ENCODE assay signal across 1 cellular context in the genomic region with DNA sequence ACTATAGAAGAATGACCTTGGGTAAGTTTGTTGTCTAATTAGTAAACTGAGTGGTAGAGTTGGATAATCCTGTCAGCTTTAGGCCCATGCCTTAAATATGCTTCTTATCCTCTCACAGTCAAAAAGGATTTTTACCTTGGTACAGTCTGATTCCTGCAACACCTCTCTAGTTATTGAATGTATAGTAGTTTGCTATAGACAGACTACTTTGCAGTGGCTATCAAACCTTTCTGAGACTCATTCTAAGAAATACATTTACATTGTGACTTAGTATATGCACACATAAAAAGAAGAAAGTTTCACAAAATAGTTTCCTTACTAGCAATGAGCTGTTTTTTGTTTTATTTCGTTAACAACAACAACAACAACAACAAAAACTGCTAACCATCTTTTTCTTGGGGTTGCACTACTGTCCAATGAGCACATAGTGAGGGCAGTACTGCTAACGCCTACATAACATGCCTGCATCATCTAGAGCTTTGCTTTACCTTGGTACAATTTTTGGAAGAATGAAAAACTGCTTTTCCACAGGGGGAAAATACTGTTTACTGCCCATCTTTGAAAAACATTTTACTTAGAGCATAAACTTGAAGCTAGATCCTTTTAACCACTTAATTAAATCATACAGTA.
A peak's percentile ranks its signal among the peaks of the same experiment; 100 is the strongest.
TF ChIP-seq lines count a peak whose summit lies in the region.

No MANE protein-coding gene starts in this region.

TF ChIP-seq in K562, 482 proteins besides CTCF, POLR2A, EP300 and RAD21:
- no peak for TF ChIP-seq ZNF324 (CRISPR knock-in tag; IDR thresholded peaks at IDR 0.05)
- TF ChIP-seq, protein P1, sequence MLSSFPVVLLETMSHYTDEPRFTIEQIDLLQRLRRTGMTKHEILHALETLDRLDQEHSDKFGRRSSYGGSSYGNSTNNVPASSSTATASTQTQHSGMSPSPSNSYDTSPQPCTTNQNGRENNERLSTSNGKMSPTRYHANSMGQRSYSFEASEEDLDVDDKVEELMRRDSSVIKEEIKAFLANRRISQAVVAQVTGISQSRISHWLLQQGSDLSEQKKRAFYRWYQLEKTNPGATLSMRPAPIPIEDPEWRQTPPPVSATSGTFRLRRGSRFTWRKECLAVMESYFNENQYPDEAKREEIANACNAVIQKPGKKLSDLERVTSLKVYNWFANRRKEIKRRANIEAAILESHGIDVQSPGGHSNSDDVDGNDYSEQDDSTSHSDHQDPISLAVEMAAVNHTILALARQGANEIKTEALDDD (IDR thresholded peaks at IDR 0.05) = 0 out of 2 replicates have a peak, but pooled peaks have one; percentile 41
